Comparison of ENCODE assay signal across 8 cellular contexts in genomic region chr7:137999496-138000080, GRCh38. TPM values are rescaled to one million over a fixed set of nuclear protein-coding genes. Genes with fewer than 3 reads are reported as not detected.
DNase-seq lines count a peak whose midpoint lies in the region; ATAC-seq and TF ChIP-seq lines count a peak whose summit lies in the region.

No MANE protein-coding gene starts in this region.

- H3K27ac ChIP-seq in Peyer's patch (peak overlapping the region; percentile 88 to 97 (median 93)), trophoblast cell (ENCODE audit: low read depth, low read length) (peak overlapping the region; percentile 46)

- peak overlapping the region; percentile 99 for H3K4ac ChIP-seq in trophoblast cell (ENCODE audit: low read depth, low read length)

- no peak overlapping the region for H4K12ac ChIP-seq in trophoblast cell (ENCODE audit: low read depth, low read length)

- peak overlapping the region; percentile 14 for H3K9ac ChIP-seq in trophoblast cell (ENCODE audit: low read length)

- peak overlapping the region; percentile 45 for H2BK12ac ChIP-seq in trophoblast cell (ENCODE audit: low read length)

- H3K36me3 ChIP-seq in Peyer's patch (no peaks in the 10 kb centered on the region), trophoblast cell (ENCODE audit: control insufficient read depth in 1 of 2, insufficient read depth in 2 of 2, low read length in 2 of 2) (peaks cover 2 to 5% of the 10 kb centered on the region in 2 experiments)

- peak overlapping the region; percentile 74 for H3K4me2 ChIP-seq in trophoblast cell (ENCODE audit: low read length)

- H3K9me3 ChIP-seq in Peyer's patch (no peaks in the 10 kb centered on the region), trophoblast cell (ENCODE audit: insufficient read depth, low read depth, low read length) (no peaks in the 10 kb centered on the region)

- peak overlapping the region; percentile 14 for H2AFZ ChIP-seq in trophoblast cell (ENCODE audit: insufficient read depth, low read length, poor library complexity)

- H2AK5ac ChIP-seq in trophoblast cell (ENCODE audit: low read length), result peak overlapping the region; percentile 81

- H2BK120ac ChIP-seq in trophoblast cell (ENCODE audit: insufficient read depth, low read length, poor library complexity), result peak overlapping the region; percentile 63

- no peak for TF ChIP-seq CTCF in Peyer's patch (IDR thresholded peaks at IDR 0.05)
- no peak for TF ChIP-seq CTCF in epithelial cell of proximal tubule (conservative IDR thresholded peaks at IDR 0.05; ENCODE audit: low read depth, low read length)

- peak overlapping the region; percentile 38 for H3K23ac ChIP-seq in trophoblast cell (ENCODE audit: low read length)

- peaks cover 27% of the 10 kb centered on the region for H3K79me2 ChIP-seq in trophoblast cell (ENCODE audit: control insufficient read depth, insufficient read depth, low read length, poor library complexity)

- peak overlapping the region; percentile 53 for H4K8ac ChIP-seq in trophoblast cell (ENCODE audit: low read depth, low read length)

- H3K4me1 ChIP-seq in Peyer's patch (peaks cover 0 to 40% (median 6%) of the 10 kb centered on the region in 4 donors), trophoblast cell (ENCODE audit: control insufficient read depth in 1 of 2, insufficient read depth in 2 of 2, low read length in 2 of 2) (peaks cover 11 to 12% of the 10 kb centered on the region in 2 experiments)

- peaks cover 17% of the 10 kb centered on the region for H3K79me1 ChIP-seq in trophoblast cell (ENCODE audit: low read length)

- TF ChIP-seq POLR2A in Peyer's patch (IDR thresholded peaks at IDR 0.05), result no peak

- DNase-seq in EH (ENCODE audit: low read depth), result peak; percentile 51
- no peak for DNase-seq in Peyer's patch
- no peak for DNase-seq in epithelial cell of proximal tubule (ENCODE audit: low read depth)
- no peak for DNase-seq in trophoblast cell
- no peak for DNase-seq in NCI-H2107 treated with DMSO at 0.1 percent for 48 hours (lab: John Stamatoyannopoulos, UW; ENCODE audit: unreplicated experiment)
- no peak for DNase-seq in NCI-H526 treated with DMSO at 0.1 percent for 48 hours (lab: John Stamatoyannopoulos, UW)

- H3K18ac ChIP-seq in trophoblast cell (ENCODE audit: low read length), result peak overlapping the region; percentile 75

- H3K4me3 ChIP-seq in Peyer's patch (peak overlapping the region; percentile 71 to 91 (median 84)), epithelial cell of proximal tubule (ENCODE audit: low read depth, low read length) (peak overlapping the region; percentile 96), trophoblast cell (ENCODE audit: low read depth, low read length) (peak overlapping the region; percentile 63)

- H2BK5ac ChIP-seq in trophoblast cell (ENCODE audit: low read depth, low read length, poor library complexity), result peak overlapping the region; percentile 82

- no CpG with 5 or more reads among the region's 4 CpGs for WGBS in trophoblast cell (ENCODE audit: extremely low coverage, insufficient coverage, insufficient read length)

- ATAC-seq in HG02840 (IDR thresholded peaks at IDR 0.05; ENCODE audit: low FRiP score, unreplicated experiment) (no peak), GM19351 (IDR thresholded peaks at IDR 0.05; ENCODE audit: unreplicated experiment) (no peak)

- peak overlapping the region; percentile 59 for H4K91ac ChIP-seq in trophoblast cell (ENCODE audit: low read depth, low read length)

- H3K27me3 ChIP-seq in Peyer's patch, result no peaks in the 10 kb centered on the region
- no peaks in the 10 kb centered on the region for H3K27me3 ChIP-seq in trophoblast cell (ENCODE audit: insufficient read depth, low read length)

- H3K14ac ChIP-seq in trophoblast cell (ENCODE audit: low read length), result peak overlapping the region; percentile 45

RNA-seq across cellular contexts. Expression of gene CREB3L2, which starts 2.3 kb away (rescaled TPM):
- total RNA-seq in Peyer's patch (10 to 100 TPM; 20.6 to 42.7 (median 33.6) TPM), epithelial cell of proximal tubule (14.5 and 18.3 TPM in 2 replicates)
- 134 and 136 TPM in 2 replicates for polyA plus RNA-seq in trophoblast cell (2013)
